14 cellular contexts compared by ENCODE assay signal in the genomic region with DNA sequence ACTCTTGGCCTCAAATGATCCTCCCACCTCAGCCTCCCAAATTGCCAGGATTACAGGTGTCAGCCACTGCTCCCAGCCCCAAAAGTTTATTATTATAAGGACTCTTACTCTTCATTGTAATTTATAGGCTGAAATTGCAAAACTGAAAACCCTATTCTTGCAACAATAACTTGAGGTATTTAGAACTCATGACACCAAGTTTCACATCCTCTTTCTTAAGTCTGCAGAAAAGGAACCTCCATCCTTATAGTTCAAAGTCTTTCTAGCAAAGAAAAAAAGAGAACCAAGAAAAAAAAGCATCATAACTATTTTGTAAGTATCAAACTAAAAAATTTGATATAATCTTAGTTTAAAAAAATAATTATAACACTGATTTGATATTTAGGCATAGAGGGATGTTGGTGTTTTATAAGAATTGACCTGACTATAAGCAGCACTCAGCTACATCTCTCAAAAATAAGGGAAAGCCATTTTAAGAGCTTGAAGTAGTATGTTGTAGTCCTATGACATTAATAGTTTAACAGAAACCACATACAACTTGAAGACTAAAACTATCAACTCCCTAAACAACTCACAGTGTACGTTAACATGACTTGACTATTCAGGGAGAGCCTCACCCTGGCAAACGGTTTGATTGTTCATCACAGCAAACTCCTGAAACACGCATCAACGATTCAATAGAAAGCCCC.
DNase-seq lines count a peak whose midpoint lies in the region; ATAC-seq and TF ChIP-seq lines count a peak whose summit lies in the region.
"Had no signal": no experiment of that assay in that cellular context is flagged by ENCODE, and none has a peak within 500 bp of the region (broad histone marks: within the 10 kb centered on the region; RNA-seq: fewer than 3 reads in every experiment).

No MANE protein-coding gene starts in this region.

- H3K9me3 ChIP-seq in BLaER1 (peaks cover 18% of the 10 kb centered on the region), OCI-LY3 (ENCODE audit: insufficient read depth, low read length) (no peaks in the 10 kb centered on the region), sigmoid colon (no peaks in the 10 kb centered on the region)
- H3K9me3 ChIP-seq: A549, heart right ventricle, prostate gland had no signal

- DNase-seq in activated naive CD4-positive, alpha-beta T cell (lab: John Stamatoyannopoulos, UW) = no peak
- no peak for DNase-seq in stimulated activated CD4-positive, alpha-beta T cell treated with anti-CD3 and anti-CD28 coated beads, Interleukin-15, amount 100 ng/mL, for 24 hours
- no peak for DNase-seq in superior temporal gyrus (ENCODE audit: extremely low spot score)
- no peak for DNase-seq in sigmoid colon
- DNase-seq: activated CD4-positive, alpha-beta T cell treated with anti-CD3 and anti-CD28 coated beads, Interleukin-2, amount 50 U/mL, for 48 hours; brain microvascular endothelial cell; heart right ventricle; NCI-H2081 had no signal

- H3K4me1 ChIP-seq in BLaER1 (peaks cover 39% of the 10 kb centered on the region), OCI-LY3 (ENCODE audit: low read length) (peaks cover 49% of the 10 kb centered on the region), sigmoid colon (peaks cover 0 to 53% (median 28%) of the 10 kb centered on the region in 4 donors)
- H3K4me1 ChIP-seq: prostate gland had no signal

- WGBS in sigmoid colon, 2 donors = 72 to 74% methylated on average over 4 of the region's 4 CpGs

- peaks cover 14% of the 10 kb centered on the region; the same call in 1 of the 2 replicates for H3K79me2 ChIP-seq in OCI-LY3 (ENCODE audit: low read length)

- H3K4me2 ChIP-seq in BLaER1 (peak overlapping the region; percentile 57), OCI-LY3 (ENCODE audit: low read length) (peak overlapping the region; percentile 28)
- H3K4me2 ChIP-seq: A549 had no signal

- no peak overlapping the region for H2AFZ ChIP-seq in OCI-LY3 (ENCODE audit: low read depth, low read length)

- no peak for TF ChIP-seq CTCF in OCI-LY3 (IDR thresholded peaks at IDR 0.05; ENCODE audit: low read depth, low read length)
- no peak for TF ChIP-seq CTCF in sigmoid colon (IDR thresholded peaks at IDR 0.05)

- H3K4me3 ChIP-seq in BLaER1 (0 out of 2 replicates have a peak overlapping the region, but pooled peaks have one; percentile 0), OCI-LY3 (ENCODE audit: low read length) (no peak overlapping the region), sigmoid colon (no peak overlapping the region)
- H3K4me3 ChIP-seq: A549, heart right ventricle, prostate gland had no signal

- H3K36me3 ChIP-seq in BLaER1 (peaks cover 12% of the 10 kb centered on the region), OCI-LY3 (replicated peaks; ENCODE audit: low read depth, low read length) (peaks cover 6% of the 10 kb centered on the region), sigmoid colon (no peaks in the 10 kb centered on the region)
- H3K36me3 ChIP-seq: brain microvascular endothelial cell, heart right ventricle, prostate gland had no signal

- H4K20me1 ChIP-seq in BLaER1 = no peaks in the 10 kb centered on the region; the same call in 1 of the 2 replicates
- peaks cover 20% of the 10 kb centered on the region for H4K20me1 ChIP-seq in OCI-LY3 (ENCODE audit: insufficient read depth, low read length)

- intact Hi-C loops in sigmoid colon (cut with DNase I) = no loop called here

- peak overlapping the region; percentile 49 for H3K27ac ChIP-seq in BLaER1
- H3K27ac ChIP-seq in OCI-LY3 (ENCODE audit: low read length) = peak overlapping the region; percentile 17
- H3K27ac ChIP-seq in sigmoid colon = peak overlapping the region in 1 of 4 donors; percentile 12
- H3K27ac ChIP-seq: A549, brain microvascular endothelial cell, prostate gland had no signal

- TF ChIP-seq EP300 in sigmoid colon (IDR thresholded peaks at IDR 0.05) = no peak

- H3K9ac ChIP-seq in BLaER1 (no peak overlapping the region), OCI-LY3 (ENCODE audit: low read length) (no peak overlapping the region)

- ATAC-seq in GM19397 (IDR thresholded peaks at IDR 0.05; ENCODE audit: unreplicated experiment) (peak; percentile 64), HG03039 (IDR thresholded peaks at IDR 0.05; ENCODE audit: unreplicated experiment) (peak; percentile 61)
- ATAC-seq: A549, heart right ventricle had no signal

- no peak for TF ChIP-seq POLR2A in sigmoid colon (IDR thresholded peaks at IDR 0.05)

- H3K27me3 ChIP-seq in BLaER1 (no peaks in the 10 kb centered on the region), OCI-LY3 (ENCODE audit: low read depth, low read length) (no peaks in the 10 kb centered on the region), sigmoid colon (no peaks in the 10 kb centered on the region)
- H3K27me3 ChIP-seq: brain microvascular endothelial cell, heart right ventricle had no signal
